Comparison of ENCODE assay signal across 1 cellular context in the genomic region with DNA sequence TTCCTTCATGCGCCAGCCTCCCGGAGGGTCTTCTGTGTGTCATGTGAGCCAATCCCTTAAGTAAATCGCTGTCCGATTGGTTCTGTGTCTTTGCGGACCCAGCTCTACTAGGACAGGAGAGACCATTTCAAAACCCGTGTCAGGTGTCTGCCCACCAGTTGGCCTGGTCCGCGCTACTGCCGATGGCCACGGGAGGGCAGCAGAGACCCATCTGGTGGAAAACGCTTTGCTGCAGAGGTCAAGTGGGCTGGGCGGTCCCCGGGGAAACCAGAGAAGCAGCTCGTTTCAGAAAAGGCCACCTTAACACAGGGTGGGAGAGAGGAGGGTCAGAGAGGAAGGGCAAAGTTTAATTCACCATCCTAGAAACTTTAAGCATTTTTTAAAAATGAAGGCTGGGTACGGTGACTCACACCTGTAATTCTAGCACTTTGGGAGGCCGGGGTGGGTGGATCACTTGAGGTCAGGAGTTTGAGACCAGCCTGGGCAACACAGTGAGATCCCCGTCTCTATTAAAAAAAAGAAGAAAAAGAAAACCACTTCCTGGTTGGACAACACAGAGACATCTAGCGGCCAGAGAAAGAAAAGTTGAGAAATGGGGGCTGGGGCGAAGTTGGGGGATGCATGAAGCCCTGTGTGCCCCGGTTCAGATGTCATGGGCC.
TF ChIP-seq lines count a peak whose summit lies in the region.

No MANE protein-coding gene starts in this region.

TF ChIP-seq in HepG2, 621 proteins besides CTCF, POLR2A, EP300 and RAD21 (continued from another document and continues in another):
- TF ChIP-seq, protein P1, sequence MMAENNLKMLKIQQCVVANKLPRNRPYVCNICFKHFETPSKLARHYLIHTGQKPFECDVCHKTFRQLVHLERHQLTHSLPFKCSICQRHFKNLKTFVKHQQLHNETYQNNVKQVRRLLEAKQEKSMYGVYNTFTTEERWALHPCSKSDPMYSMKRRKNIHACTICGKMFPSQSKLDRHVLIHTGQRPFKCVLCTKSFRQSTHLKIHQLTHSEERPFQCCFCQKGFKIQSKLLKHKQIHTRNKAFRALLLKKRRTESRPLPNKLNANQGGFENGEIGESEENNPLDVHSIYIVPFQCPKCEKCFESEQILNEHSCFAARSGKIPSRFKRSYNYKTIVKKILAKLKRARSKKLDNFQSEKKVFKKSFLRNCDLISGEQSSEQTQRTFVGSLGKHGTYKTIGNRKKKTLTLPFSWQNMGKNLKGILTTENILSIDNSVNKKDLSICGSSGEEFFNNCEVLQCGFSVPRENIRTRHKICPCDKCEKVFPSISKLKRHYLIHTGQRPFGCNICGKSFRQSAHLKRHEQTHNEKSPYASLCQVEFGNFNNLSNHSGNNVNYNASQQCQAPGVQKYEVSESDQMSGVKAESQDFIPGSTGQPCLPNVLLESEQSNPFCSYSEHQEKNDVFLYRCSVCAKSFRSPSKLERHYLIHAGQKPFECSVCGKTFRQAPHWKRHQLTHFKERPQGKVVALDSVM (CRISPR knock-in tag; IDR thresholded peaks at IDR 0.05) = peak; percentile 64; the same call in 1 of the 2 replicates
- TF ChIP-seq FOXO1 (CRISPR knock-in tag; IDR thresholded peaks at IDR 0.05) = peak; percentile 63
- no peak for TF ChIP-seq ZFP36 (IDR thresholded peaks at IDR 0.05; ENCODE audit: borderline replicate concordance, low read depth, low read length, partially characterized antibody)
- no peak for TF ChIP-seq ZKSCAN8 (CRISPR knock-in tag; IDR thresholded peaks at IDR 0.05; ENCODE audit: borderline replicate concordance)
- TF ChIP-seq, protein P2, sequence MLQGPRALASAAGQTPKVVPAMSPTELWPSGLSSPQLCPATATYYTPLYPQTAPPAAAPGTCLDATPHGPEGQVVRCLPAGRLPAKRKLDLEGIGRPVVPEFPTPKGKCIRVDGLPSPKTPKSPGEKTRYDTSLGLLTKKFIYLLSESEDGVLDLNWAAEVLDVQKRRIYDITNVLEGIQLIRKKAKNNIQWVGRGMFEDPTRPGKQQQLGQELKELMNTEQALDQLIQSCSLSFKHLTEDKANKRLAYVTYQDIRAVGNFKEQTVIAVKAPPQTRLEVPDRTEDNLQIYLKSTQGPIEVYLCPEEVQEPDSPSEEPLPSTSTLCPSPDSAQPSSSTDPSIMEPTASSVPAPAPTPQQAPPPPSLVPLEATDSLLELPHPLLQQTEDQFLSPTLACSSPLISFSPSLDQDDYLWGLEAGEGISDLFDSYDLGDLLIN (CRISPR knock-in tag; IDR thresholded peaks at IDR 0.05; ENCODE audit: borderline replicate concordance) = no peak
- TF ChIP-seq, protein P3, sequence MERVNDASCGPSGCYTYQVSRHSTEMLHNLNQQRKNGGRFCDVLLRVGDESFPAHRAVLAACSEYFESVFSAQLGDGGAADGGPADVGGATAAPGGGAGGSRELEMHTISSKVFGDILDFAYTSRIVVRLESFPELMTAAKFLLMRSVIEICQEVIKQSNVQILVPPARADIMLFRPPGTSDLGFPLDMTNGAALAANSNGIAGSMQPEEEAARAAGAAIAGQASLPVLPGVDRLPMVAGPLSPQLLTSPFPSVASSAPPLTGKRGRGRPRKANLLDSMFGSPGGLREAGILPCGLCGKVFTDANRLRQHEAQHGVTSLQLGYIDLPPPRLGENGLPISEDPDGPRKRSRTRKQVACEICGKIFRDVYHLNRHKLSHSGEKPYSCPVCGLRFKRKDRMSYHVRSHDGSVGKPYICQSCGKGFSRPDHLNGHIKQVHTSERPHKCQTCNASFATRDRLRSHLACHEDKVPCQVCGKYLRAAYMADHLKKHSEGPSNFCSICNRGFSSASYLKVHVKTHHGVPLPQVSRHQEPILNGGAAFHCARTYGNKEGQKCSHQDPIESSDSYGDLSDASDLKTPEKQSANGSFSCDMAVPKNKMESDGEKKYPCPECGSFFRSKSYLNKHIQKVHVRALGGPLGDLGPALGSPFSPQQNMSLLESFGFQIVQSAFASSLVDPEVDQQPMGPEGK (CRISPR knock-in tag; IDR thresholded peaks at IDR 0.05) = peak; percentile 62; the same call in 1 of the 2 replicates
- TF ChIP-seq NR2F6 (IDR thresholded peaks at IDR 0.05) = peak; percentile 96
- peak; percentile 98 for TF ChIP-seq NR2F6 (CRISPR knock-in tag; IDR thresholded peaks at IDR 0.05)
- TF ChIP-seq ZNF781 (CRISPR knock-in tag; IDR thresholded peaks at IDR 0.05; ENCODE audit: borderline replicate concordance, not compliant biosample characterization) = peak; percentile 68
- TF ChIP-seq, protein P4, sequence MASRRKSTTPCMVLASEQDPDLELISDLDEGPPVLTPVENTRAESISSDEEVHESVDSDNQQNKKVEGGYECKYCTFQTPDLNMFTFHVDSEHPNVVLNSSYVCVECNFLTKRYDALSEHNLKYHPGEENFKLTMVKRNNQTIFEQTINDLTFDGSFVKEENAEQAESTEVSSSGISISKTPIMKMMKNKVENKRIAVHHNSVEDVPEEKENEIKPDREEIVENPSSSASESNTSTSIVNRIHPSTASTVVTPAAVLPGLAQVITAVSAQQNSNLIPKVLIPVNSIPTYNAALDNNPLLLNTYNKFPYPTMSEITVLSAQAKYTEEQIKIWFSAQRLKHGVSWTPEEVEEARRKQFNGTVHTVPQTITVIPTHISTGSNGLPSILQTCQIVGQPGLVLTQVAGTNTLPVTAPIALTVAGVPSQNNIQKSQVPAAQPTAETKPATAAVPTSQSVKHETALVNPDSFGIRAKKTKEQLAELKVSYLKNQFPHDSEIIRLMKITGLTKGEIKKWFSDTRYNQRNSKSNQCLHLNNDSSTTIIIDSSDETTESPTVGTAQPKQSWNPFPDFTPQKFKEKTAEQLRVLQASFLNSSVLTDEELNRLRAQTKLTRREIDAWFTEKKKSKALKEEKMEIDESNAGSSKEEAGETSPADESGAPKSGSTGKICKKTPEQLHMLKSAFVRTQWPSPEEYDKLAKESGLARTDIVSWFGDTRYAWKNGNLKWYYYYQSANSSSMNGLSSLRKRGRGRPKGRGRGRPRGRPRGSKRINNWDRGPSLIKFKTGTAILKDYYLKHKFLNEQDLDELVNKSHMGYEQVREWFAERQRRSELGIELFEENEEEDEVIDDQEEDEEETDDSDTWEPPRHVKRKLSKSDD (CRISPR knock-in tag; IDR thresholded peaks at IDR 0.05; ENCODE audit: low read depth) = no peak
- TF ChIP-seq KDM5B (CRISPR knock-in tag; IDR thresholded peaks at IDR 0.05; ENCODE audit: borderline replicate concordance) = peak; percentile 55; the same call in 1 of the 2 replicates
- TF ChIP-seq ZNF746 (CRISPR knock-in tag; IDR thresholded peaks at IDR 0.05) = no peak
- 0 out of 2 replicates have a peak, but pooled peaks have one; percentile 53 for TF ChIP-seq ZNF766 (CRISPR knock-in tag; IDR thresholded peaks at IDR 0.05; ENCODE audit: borderline replicate concordance)
- TF ChIP-seq JARID2 (CRISPR knock-in tag; IDR thresholded peaks at IDR 0.05; ENCODE audit: insufficient replicate concordance) = no peak
- no peak for TF ChIP-seq CREM (IDR thresholded peaks at IDR 0.05)
- TF ChIP-seq CREM (CRISPR knock-in tag; IDR thresholded peaks at IDR 0.05) = no peak
- TF ChIP-seq RCOR2 (CRISPR knock-in tag; IDR thresholded peaks at IDR 0.05) = peak; percentile 79; the same call in 1 of the 2 replicates
- TF ChIP-seq ZNF24 (IDR thresholded peaks at IDR 0.05) = no peak
- TF ChIP-seq, protein P5, sequence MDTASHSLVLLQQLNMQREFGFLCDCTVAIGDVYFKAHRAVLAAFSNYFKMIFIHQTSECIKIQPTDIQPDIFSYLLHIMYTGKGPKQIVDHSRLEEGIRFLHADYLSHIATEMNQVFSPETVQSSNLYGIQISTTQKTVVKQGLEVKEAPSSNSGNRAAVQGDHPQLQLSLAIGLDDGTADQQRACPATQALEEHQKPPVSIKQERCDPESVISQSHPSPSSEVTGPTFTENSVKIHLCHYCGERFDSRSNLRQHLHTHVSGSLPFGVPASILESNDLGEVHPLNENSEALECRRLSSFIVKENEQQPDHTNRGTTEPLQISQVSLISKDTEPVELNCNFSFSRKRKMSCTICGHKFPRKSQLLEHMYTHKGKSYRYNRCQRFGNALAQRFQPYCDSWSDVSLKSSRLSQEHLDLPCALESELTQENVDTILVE (CRISPR knock-in tag; IDR thresholded peaks at IDR 0.05) = 0 out of 2 replicates have a peak, but pooled peaks have one; percentile 38
- TF ChIP-seq MYC (CRISPR knock-in tag; IDR thresholded peaks at IDR 0.05; ENCODE audit: borderline replicate concordance) = peak; percentile 57; the same call in 1 of the 2 replicates
- no peak for TF ChIP-seq ZBTB3 (CRISPR knock-in tag; IDR thresholded peaks at IDR 0.05; ENCODE audit: borderline replicate concordance, low read depth)
- TF ChIP-seq MAFK (conservative IDR thresholded peaks at IDR 0.05 in 1 of 2, IDR thresholded peaks at IDR 0.05 in 1 of 2; ENCODE audit: low read length in 2 of 2) = no peak
- no peak for TF ChIP-seq RBFOX2 (IDR thresholded peaks at IDR 0.05; ENCODE audit: low read depth, low read length)
- TF ChIP-seq ARID2 (CRISPR knock-in tag; IDR thresholded peaks at IDR 0.05; ENCODE audit: borderline replicate concordance) = no peak
- TF ChIP-seq, protein P6, sequence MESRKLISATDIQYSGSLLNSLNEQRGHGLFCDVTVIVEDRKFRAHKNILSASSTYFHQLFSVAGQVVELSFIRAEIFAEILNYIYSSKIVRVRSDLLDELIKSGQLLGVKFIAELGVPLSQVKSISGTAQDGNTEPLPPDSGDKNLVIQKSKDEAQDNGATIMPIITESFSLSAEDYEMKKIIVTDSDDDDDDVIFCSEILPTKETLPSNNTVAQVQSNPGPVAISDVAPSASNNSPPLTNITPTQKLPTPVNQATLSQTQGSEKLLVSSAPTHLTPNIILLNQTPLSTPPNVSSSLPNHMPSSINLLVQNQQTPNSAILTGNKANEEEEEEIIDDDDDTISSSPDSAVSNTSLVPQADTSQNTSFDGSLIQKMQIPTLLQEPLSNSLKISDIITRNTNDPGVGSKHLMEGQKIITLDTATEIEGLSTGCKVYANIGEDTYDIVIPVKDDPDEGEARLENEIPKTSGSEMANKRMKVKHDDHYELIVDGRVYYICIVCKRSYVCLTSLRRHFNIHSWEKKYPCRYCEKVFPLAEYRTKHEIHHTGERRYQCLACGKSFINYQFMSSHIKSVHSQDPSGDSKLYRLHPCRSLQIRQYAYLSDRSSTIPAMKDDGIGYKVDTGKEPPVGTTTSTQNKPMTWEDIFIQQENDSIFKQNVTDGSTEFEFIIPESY (CRISPR knock-in tag; IDR thresholded peaks at IDR 0.05) = peak; percentile 85
- TF ChIP-seq GZF1 (CRISPR knock-in tag; IDR thresholded peaks at IDR 0.05) = no peak
- TF ChIP-seq, protein P7, sequence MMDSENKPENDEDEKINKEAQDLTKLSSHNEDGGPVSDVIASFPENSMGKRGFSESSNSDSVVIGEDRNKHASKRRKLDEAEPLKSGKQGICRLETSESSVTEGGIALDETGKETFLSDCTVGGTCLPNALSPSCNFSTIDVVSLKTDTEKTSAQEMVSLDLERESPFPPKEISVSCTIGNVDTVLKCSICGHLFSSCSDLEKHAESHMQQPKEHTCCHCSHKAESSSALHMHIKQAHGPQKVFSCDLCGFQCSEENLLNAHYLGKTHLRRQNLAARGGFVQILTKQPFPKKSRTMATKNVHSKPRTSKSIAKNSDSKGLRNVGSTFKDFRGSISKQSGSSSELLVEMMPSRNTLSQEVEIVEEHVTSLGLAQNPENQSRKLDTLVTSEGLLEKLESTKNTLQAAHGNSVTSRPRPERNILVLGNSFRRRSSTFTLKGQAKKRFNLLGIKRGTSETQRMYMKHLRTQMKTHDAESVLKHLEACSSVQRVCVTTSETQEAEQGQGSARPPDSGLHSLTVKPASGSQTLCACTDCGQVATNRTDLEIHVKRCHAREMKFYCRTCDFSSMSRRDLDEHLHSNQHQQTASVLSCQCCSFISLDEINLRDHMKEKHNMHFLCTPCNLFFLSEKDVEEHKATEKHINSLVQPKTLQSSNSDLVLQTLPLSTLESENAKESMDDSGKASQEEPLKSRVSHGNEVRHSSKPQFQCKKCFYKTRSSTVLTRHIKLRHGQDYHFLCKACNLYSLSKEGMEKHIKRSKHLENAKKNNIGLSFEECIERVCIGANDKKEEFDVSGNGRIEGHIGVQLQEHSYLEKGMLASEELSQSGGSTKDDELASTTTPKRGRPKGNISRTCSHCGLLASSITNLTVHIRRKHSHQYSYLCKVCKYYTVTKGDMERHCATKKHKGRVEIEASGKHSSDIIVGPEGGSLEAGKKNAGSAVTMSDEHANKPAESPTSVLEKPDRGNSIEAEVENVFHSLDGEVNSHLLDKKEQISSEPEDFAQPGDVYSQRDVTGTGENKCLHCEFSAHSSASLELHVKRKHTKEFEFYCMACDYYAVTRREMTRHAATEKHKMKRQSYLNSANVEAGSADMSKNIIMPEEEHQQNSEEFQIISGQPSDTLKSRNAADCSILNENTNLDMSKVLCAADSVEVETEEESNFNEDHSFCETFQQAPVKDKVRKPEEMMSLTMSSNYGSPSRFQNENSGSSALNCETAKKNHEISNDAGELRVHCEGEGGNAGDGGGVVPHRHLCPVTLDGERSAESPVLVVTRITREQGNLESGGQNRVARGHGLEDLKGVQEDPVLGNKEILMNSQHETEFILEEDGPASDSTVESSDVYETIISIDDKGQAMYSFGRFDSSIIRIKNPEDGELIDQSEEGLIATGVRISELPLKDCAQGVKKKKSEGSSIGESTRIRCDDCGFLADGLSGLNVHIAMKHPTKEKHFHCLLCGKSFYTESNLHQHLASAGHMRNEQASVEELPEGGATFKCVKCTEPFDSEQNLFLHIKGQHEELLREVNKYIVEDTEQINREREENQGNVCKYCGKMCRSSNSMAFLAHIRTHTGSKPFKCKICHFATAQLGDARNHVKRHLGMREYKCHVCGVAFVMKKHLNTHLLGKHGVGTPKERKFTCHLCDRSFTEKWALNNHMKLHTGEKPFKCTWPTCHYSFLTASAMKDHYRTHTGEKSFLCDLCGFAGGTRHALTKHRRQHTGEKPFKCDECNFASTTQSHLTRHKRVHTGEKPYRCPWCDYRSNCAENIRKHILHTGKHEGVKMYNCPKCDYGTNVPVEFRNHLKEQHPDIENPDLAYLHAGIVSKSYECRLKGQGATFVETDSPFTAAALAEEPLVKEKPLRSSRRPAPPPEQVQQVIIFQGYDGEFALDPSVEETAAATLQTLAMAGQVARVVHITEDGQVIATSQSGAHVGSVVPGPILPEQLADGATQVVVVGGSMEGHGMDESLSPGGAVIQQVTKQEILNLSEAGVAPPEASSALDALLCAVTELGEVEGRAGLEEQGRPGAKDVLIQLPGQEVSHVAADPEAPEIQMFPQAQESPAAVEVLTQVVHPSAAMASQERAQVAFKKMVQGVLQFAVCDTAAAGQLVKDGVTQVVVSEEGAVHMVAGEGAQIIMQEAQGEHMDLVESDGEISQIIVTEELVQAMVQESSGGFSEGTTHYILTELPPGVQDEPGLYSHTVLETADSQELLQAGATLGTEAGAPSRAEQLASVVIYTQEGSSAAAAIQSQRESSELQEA (CRISPR knock-in tag; IDR thresholded peaks at IDR 0.05; ENCODE audit: not compliant biosample characterization) = peak; percentile 53
- TF ChIP-seq FOSL2 (CRISPR knock-in tag; IDR thresholded peaks at IDR 0.05) = peak; percentile 56
- TF ChIP-seq SP5 (CRISPR knock-in tag; IDR thresholded peaks at IDR 0.05; ENCODE audit: borderline replicate concordance, low read depth) = peak; percentile 69
- no peak for TF ChIP-seq BRD4 (CRISPR knock-in tag; IDR thresholded peaks at IDR 0.05)
- peak; percentile 91 for TF ChIP-seq ZNF768 (CRISPR knock-in tag; IDR thresholded peaks at IDR 0.05)
- TF ChIP-seq GABPB1 (CRISPR knock-in tag; IDR thresholded peaks at IDR 0.05) = peak; percentile 8; the same call in 1 of the 2 replicates
- peak; percentile 35 for TF ChIP-seq TEAD3 (CRISPR knock-in tag; optimal IDR thresholded peaks at IDR 0.05; ENCODE audit: borderline replicate concordance)
- TF ChIP-seq RARG (CRISPR knock-in tag; IDR thresholded peaks at IDR 0.05; ENCODE audit: low read depth) = 0 out of 2 replicates have a peak, but pooled peaks have one; percentile 77
- TF ChIP-seq, protein P8, sequence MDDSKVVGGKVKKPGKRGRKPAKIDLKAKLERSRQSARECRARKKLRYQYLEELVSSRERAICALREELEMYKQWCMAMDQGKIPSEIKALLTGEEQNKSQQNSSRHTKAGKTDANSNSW (CRISPR knock-in tag; IDR thresholded peaks at IDR 0.05; ENCODE audit: borderline replicate concordance) = no peak
- 0 out of 2 replicates have a peak, but pooled peaks have one; percentile 54 for TF ChIP-seq MIER3 (CRISPR knock-in tag; IDR thresholded peaks at IDR 0.05; ENCODE audit: borderline replicate concordance)
- TF ChIP-seq DNMT1 (CRISPR knock-in tag; IDR thresholded peaks at IDR 0.05) = no peak
